In the genomic region with DNA sequence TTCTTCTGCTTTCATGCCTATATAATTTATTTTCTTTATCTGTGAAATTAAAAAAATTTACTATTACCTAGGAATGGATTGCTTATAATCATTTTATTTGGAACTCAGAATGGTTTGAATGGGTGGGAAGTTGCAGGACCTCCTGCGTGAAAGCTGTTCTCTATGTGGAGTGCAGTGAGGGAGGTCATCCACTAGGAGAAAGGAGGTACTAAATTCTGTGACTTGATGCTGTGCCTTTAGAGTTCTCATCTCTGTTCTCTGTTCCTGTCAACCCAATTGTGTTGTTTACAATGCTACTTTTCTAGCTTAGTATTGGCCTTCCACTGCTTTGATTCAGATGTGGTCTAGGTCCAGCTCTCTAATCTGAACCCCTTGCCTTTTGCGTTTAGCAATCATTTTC, we compare ENCODE assay signal across 18 cellular contexts.
DNase-seq lines count a peak whose midpoint lies in the region; ATAC-seq, FAIRE-seq and TF ChIP-seq lines count a peak whose summit lies in the region.
"Had no signal": no experiment of that assay in that cellular context is flagged by ENCODE, and none has a peak within 500 bp of the region (broad histone marks: within the 10 kb centered on the region; RNA-seq: fewer than 3 reads in every experiment).

No MANE protein-coding gene starts in this region.

- H3K9me3 Mint-ChIP-seq in effector memory CD8-positive, alpha-beta T cell, result no peaks in the 10 kb centered on the region
- H3K9me3 Mint-ChIP-seq in neural crest cell, result no peaks in the 10 kb centered on the region
- H3K9me3 Mint-ChIP-seq: activated T-cell treated with anti-CD3 and anti-CD28 coated beads, Interleukin-2, amount 50 U/mL, for 72 hours had no signal

- intact Hi-C loops in kidney (cut with DNase I), result no loop called here

- no peaks in the 10 kb centered on the region for H3K36me3 ChIP-seq in kidney (ENCODE audit: control insufficient read depth in 1 of 2, insufficient read depth in 2 of 2, low read length in 2 of 2)
- H3K36me3 ChIP-seq: left lung had no signal

- ATAC-seq in effector memory CD8-positive, alpha-beta T cell (replicated peaks), result peak; percentile 51
- ATAC-seq: activated T-cell treated with anti-CD3 and anti-CD28 coated beads, Interleukin-2, amount 50 U/mL, for 72 hours had no signal

- H3K27me3 Mint-ChIP-seq in effector memory CD8-positive, alpha-beta T cell, result peaks cover 0 to 27% of the 10 kb centered on the region in 2 donors
- no peaks in the 10 kb centered on the region for H3K27me3 Mint-ChIP-seq in neural crest cell (ENCODE audit: low read depth)
- H3K27me3 Mint-ChIP-seq: activated CD4-positive, alpha-beta T cell treated with anti-CD3 and anti-CD28 coated beads, Interleukin-2, amount 10 ng/mL, durations not matched to agents 7 days and 5 days had no signal

- no peak for FAIRE-seq in kidney (lab: Jason Lieb, UNC)
- FAIRE-seq: colon had no signal

- no peak overlapping the region for H3K4me3 ChIP-seq in kidney (ENCODE audit: low read length in 2 of 2)
- H3K4me3 ChIP-seq: left lung had no signal

- no peaks in the 10 kb centered on the region for H3K4me1 Mint-ChIP-seq in effector memory CD8-positive, alpha-beta T cell (ENCODE audit: low read depth in 2 of 2)
- H3K4me1 Mint-ChIP-seq in neural crest cell, result no peaks in the 10 kb centered on the region

- no peak overlapping the region for H3K27ac ChIP-seq in kidney (ENCODE audit: low read depth in 2 of 2, low read length in 2 of 2)
- H3K27ac ChIP-seq: left lung had no signal

- no peak overlapping the region for H3K4me3 Mint-ChIP-seq in effector memory CD8-positive, alpha-beta T cell
- no peak overlapping the region for H3K4me3 Mint-ChIP-seq in neural crest cell
- H3K4me3 Mint-ChIP-seq: activated CD4-positive, alpha-beta T cell treated with anti-CD3 and anti-CD28 coated beads, Interleukin-2, amount 10 ng/mL, durations not matched to agents 7 days and 5 days; activated T-cell treated with anti-CD3 and anti-CD28 coated beads, Interleukin-2, amount 50 U/mL, for 72 hours had no signal

- H3K9me3 ChIP-seq in kidney (ENCODE audit: control insufficient read depth in 1 of 2, low read length in 2 of 2), result no peaks in the 10 kb centered on the region
- H3K9me3 ChIP-seq: left lung had no signal

- no peak overlapping the region for H3K9ac ChIP-seq in kidney (ENCODE audit: low read length in 2 of 2)

- TF ChIP-seq CTCF in GM12872 (IDR thresholded peaks at IDR 0.05; ENCODE audit: insufficient read depth, low read depth, low read length) (peak; percentile 47; the same call in 2 of the 3 replicates), neural crest cell (conservative IDR thresholded peaks at IDR 0.05) (peak; percentile 41), kidney (IDR thresholded peaks at IDR 0.05; ENCODE audit: borderline replicate concordance, extremely low read depth, insufficient read depth) (no peak)

- no peaks in the 10 kb centered on the region for H3K36me3 Mint-ChIP-seq in effector memory CD8-positive, alpha-beta T cell (ENCODE audit: insufficient read depth)
- no peaks in the 10 kb centered on the region for H3K36me3 Mint-ChIP-seq in neural crest cell (ENCODE audit: low read depth)

- no peaks in the 10 kb centered on the region for H3K4me1 ChIP-seq in kidney (ENCODE audit: control insufficient read depth in 1 of 2, insufficient read depth in 1 of 2, low read depth in 1 of 2, low read length in 2 of 2)
- H3K4me1 ChIP-seq: left lung had no signal

- DNase-seq in NAMALWA (ENCODE audit: low spot score), result peak; percentile 24
- DNase-seq in effector memory CD8-positive, alpha-beta T cell, result no peak
- DNase-seq in neural crest cell (ENCODE audit: low read depth, low spot score), result no peak
- no peak for DNase-seq in NCI-H146 treated with DMSO at 0.1 percent for 48 hours (lab: John Stamatoyannopoulos, UW; ENCODE audit: unreplicated experiment)
- no peak for DNase-seq in kidney
- no peak for DNase-seq in activated CD4-positive, alpha-beta T cell treated with anti-CD3 and anti-CD28 coated beads, Interleukin-2, amount 50 U/mL, for 1 hour
- DNase-seq: activated CD4-positive, alpha-beta T cell treated with anti-CD3 and anti-CD28 coated beads, Interleukin-2, amount 10 ng/mL, durations not matched to agents 7 days and 5 days; activated T-cell treated with anti-CD3 and anti-CD28 coated beads, Interleukin-2, amount 50 U/mL, for 72 hours; erythroblast; GF-D8; KBM-7; left lung; NCI-H1436; NCI-H446 treated with DMSO at 0.1 percent for 48 hours; stimulated activated CD4-positive, alpha-beta T cell treated with anti-CD3 and anti-CD28 coated beads, Interleukin-1b, Interleukin-23, amount 100 ng/mL, for 48 hours; stimulated activated CD8-positive, alpha-beta memory T cell treated with anti-CD3 and anti-CD28 coated beads, Interleukin-4, amount 100 ng/mL, for 48 hours had no signal

- no peak overlapping the region for H3K27ac Mint-ChIP-seq in effector memory CD8-positive, alpha-beta T cell
- H3K27ac Mint-ChIP-seq in neural crest cell (ENCODE audit: unreplicated experiment), result no peak overlapping the region
- H3K27ac Mint-ChIP-seq: activated CD4-positive, alpha-beta T cell treated with anti-CD3 and anti-CD28 coated beads, Interleukin-2, amount 10 ng/mL, durations not matched to agents 7 days and 5 days; activated T-cell treated with anti-CD3 and anti-CD28 coated beads, Interleukin-2, amount 50 U/mL, for 72 hours had no signal
